In genomic region chr7:156594283-156595080, GRCh38 we compare ENCODE assay signal across 28 cellular contexts. TPM values are rescaled to one million over a fixed set of nuclear protein-coding genes. Genes with fewer than 3 reads are reported as not detected.
A peak's percentile ranks its signal among the peaks of the same experiment; 100 is the strongest.
DNase-seq lines count a peak whose midpoint lies in the region; ATAC-seq, FAIRE-seq and TF ChIP-seq lines count a peak whose summit lies in the region.
"Had no signal": no experiment of that assay in that cellular context is flagged by ENCODE, and none has a peak within 500 bp of the region (broad histone marks: within the 10 kb centered on the region; RNA-seq: fewer than 3 reads in every experiment).

No MANE protein-coding gene starts in this region.

- H3K4me2 ChIP-seq in HepG2 (ENCODE audit: low read depth, low read length) (no peak overlapping the region), osteoblast (ENCODE audit: insufficient read depth, low read length) (no peak overlapping the region)
- H3K4me2 ChIP-seq: A549; BLaER1 treated with 17β-estradiol and CSF1 and Interleukin-3, amounts not matched to agents 10 nM and 100 nM had no signal

- no peak overlapping the region for H3K9ac ChIP-seq in HepG2 (ENCODE audit: insufficient read depth, low read depth, low read length)
- H3K9ac ChIP-seq: BLaER1 treated with 17β-estradiol and CSF1 and Interleukin-3, amounts not matched to agents 10 nM and 100 nM had no signal

- DNase-seq in HepG2 (ENCODE audit: low spot score) (no peak), right lobe of liver (no peak), osteoblast (ENCODE audit: insufficient read length, low spot score, missing footprints) (peak; percentile 42), breast epithelium (ENCODE audit: low spot score in 2 of 2) (no peak), frontal cortex (ENCODE audit: low spot score in 2 of 2) (no peak)
- DNase-seq: AML-193; Caco-2; Calu3; CD4-positive, alpha-beta T cell; CD8-positive, alpha-beta T cell; DMS 273 treated with DMSO at 0.1 percent for 48 hours; DMS153; DMS53; DMS79; DND-41; EL; GDM1 had no signal

- H3K27me3 ChIP-seq in HepG2 (ENCODE audit: control insufficient read depth in 1 of 2, insufficient read depth in 2 of 2, low read length in 2 of 2) (no peaks in the 10 kb centered on the region), right lobe of liver (no peaks in the 10 kb centered on the region), osteoblast (ENCODE audit: insufficient read depth, low read length) (no peaks in the 10 kb centered on the region), breast epithelium (no peaks in the 10 kb centered on the region)
- H3K27me3 ChIP-seq: BLaER1 treated with 17β-estradiol and CSF1 and Interleukin-3, amounts not matched to agents 10 nM and 100 nM had no signal

- FAIRE-seq in HepG2 (lab: Jason Lieb, UNC) (no peak), frontal cortex (lab: Jason Lieb, UNC) (no peak)
- FAIRE-seq: A549, GM12878, GM12892, GM18507, GM19239 had no signal

- TF ChIP-seq CTCF in HEK293 (tag by site-specific recombination; IDR thresholded peaks at IDR 0.05), result no peak
- no peak for TF ChIP-seq CTCF in HepG2 (CRISPR knock-in tag; IDR thresholded peaks at IDR 0.05)
- no peak for TF ChIP-seq CTCF in right lobe of liver (IDR thresholded peaks at IDR 0.05)
- TF ChIP-seq CTCF in osteoblast (IDR thresholded peaks at IDR 0.05; ENCODE audit: extremely low read depth, low read depth, low read length), result no peak
- no peak for TF ChIP-seq CTCF in breast epithelium (IDR thresholded peaks at IDR 0.05)

- H3K79me2 ChIP-seq in HepG2 (ENCODE audit: insufficient read depth, low read length), result no peaks in the 10 kb centered on the region
- H3K79me2 ChIP-seq in osteoblast (ENCODE audit: insufficient read depth, low read length), result no peaks in the 10 kb centered on the region

- H3K4me1 ChIP-seq in HEK293 (ENCODE audit: control insufficient read depth, insufficient read depth, low read length), result no peaks in the 10 kb centered on the region
- peaks cover 28% of the 10 kb centered on the region for H3K4me1 ChIP-seq in HepG2 (ENCODE audit: insufficient read depth, low read length)
- peaks cover 0 to 5% (median 0%) of the 10 kb centered on the region in 4 donors for H3K4me1 ChIP-seq in right lobe of liver
- no peaks in the 10 kb centered on the region for H3K4me1 ChIP-seq in osteoblast (ENCODE audit: insufficient read depth, low read length)
- no peaks in the 10 kb centered on the region for H3K4me1 ChIP-seq in breast epithelium
- H3K4me1 ChIP-seq: A549; BLaER1 treated with 17β-estradiol and CSF1 and Interleukin-3, amounts not matched to agents 10 nM and 100 nM; Caco-2 had no signal

- no peak for TF ChIP-seq EP300 in HepG2 (IDR thresholded peaks at IDR 0.05; ENCODE audit: low read depth in 2 of 2, low read length in 2 of 2)
- TF ChIP-seq EP300 in HepG2 (CRISPR knock-in tag; IDR thresholded peaks at IDR 0.05; ENCODE audit: borderline replicate concordance), result no peak

- TF ChIP-seq POLR2A in HepG2 (IDR thresholded peaks at IDR 0.05; ENCODE audit: insufficient read depth in 1 of 2, low read depth in 2 of 2, low read length in 2 of 2) (no peak), right lobe of liver (IDR thresholded peaks at IDR 0.05) (no peak), breast epithelium (IDR thresholded peaks at IDR 0.05) (no peak)

- POLR2A ChIA-PET in HEK293 (lab: Yijun Ruan, JAX) (no interaction called here), HepG2 (lab: Yijun Ruan, JAX) (interaction anchor here (0.9 to 1.2 kb wide), 4 partner anchors 9 to 24 kb away, joined by 3 read pairs; no protein-coding TSS in a partner anchor)

- BruUV-seq in HepG2 (replicated peaks; lab: Mats Ljungman, UMichigan), result no TSS peak

- ATAC-seq in HepG2 (peak; percentile 53), right lobe of liver (peak; percentile 39 to 77 (median 57)), HG02759 (IDR thresholded peaks at IDR 0.05; ENCODE audit: unreplicated experiment) (no peak)
- ATAC-seq: A549; CD8-positive, alpha-beta T cell; GM12878 had no signal

- H3K9me3 ChIP-seq in HEK293 (ENCODE audit: control insufficient read depth, insufficient read depth, low read depth, low read length) (no peaks in the 10 kb centered on the region), HepG2 (ENCODE audit: low read length) (peaks cover 20% of the 10 kb centered on the region), right lobe of liver (no peaks in the 10 kb centered on the region), osteoblast (ENCODE audit: low read depth, low read length) (no peaks in the 10 kb centered on the region), breast epithelium (peaks cover 0 to 14% of the 10 kb centered on the region in 2 donors)
- H3K9me3 ChIP-seq: A549 had no signal

- CTCF ChIA-PET in HEK293 (lab: Yijun Ruan, JAX), result interaction anchor here (0.7 to 1.2 kb wide), 2 partner anchors 9 to 367 kb away, joined by 3 to 5 read pairs; no protein-coding TSS in a partner anchor
- CTCF ChIA-PET in HepG2 (lab: Yijun Ruan, JAX; ENCODE audit: low intra/inter-chr PET ratio, low total read pairs), result no interaction called here

- intact Hi-C loops in HepG2 (cut with micrococcal nuclease; ENCODE audit: unreplicated experiment), result no loop called here
- intact Hi-C loops in right lobe of liver (cut with DNase I), result no loop called here
- intact Hi-C loops in breast epithelium (cut with DNase I; ENCODE audit: low total_unique reads), result no loop called here

- H3K27ac ChIP-seq in HEK293 (ENCODE audit: extremely low read depth, low read depth, low read length) (no peak overlapping the region), HepG2 (ENCODE audit: extremely low read length, insufficient read depth, low read length) (peak overlapping the region; percentile 21), right lobe of liver (no peak overlapping the region), osteoblast (ENCODE audit: low read depth, low read length) (no peak overlapping the region), breast epithelium (no peak overlapping the region)
- H3K27ac ChIP-seq: 22Rv1; A549; BLaER1 treated with 17β-estradiol and CSF1 and Interleukin-3, amounts not matched to agents 10 nM and 100 nM; C4-2B had no signal

- H3K36me3 ChIP-seq in HEK293 (ENCODE audit: control insufficient read depth in 2 of 2, insufficient read depth in 1 of 2, low read length in 2 of 2), result no peaks in the 10 kb centered on the region
- H3K36me3 ChIP-seq in HepG2 (replicated peaks in 1 of 2; ENCODE audit: control insufficient read depth in 1 of 2, insufficient read depth in 2 of 2, low read length in 2 of 2), result no peaks in the 10 kb centered on the region
- no peaks in the 10 kb centered on the region for H3K36me3 ChIP-seq in right lobe of liver
- H3K36me3 ChIP-seq in osteoblast (ENCODE audit: insufficient read depth, low read length), result no peaks in the 10 kb centered on the region
- H3K36me3 ChIP-seq in breast epithelium, result no peaks in the 10 kb centered on the region
- H3K36me3 ChIP-seq: BLaER1 treated with 17β-estradiol and CSF1 and Interleukin-3, amounts not matched to agents 10 nM and 100 nM had no signal

- no peak for TF ChIP-seq RAD21 in HepG2 (CRISPR knock-in tag; IDR thresholded peaks at IDR 0.05)

- H2AFZ ChIP-seq in HepG2 (ENCODE audit: low read length), result no peak overlapping the region
- no peak overlapping the region for H2AFZ ChIP-seq in osteoblast (ENCODE audit: low read length)

- H4K20me1 ChIP-seq in HepG2 (ENCODE audit: insufficient read depth, low read length), result no peaks in the 10 kb centered on the region
- no peaks in the 10 kb centered on the region for H4K20me1 ChIP-seq in osteoblast (ENCODE audit: insufficient read depth, low read length)
- H4K20me1 ChIP-seq: BLaER1 treated with 17β-estradiol and CSF1 and Interleukin-3, amounts not matched to agents 10 nM and 100 nM had no signal

- in situ Hi-C loops in HepG2 (cut with HindIII; ENCODE audit: extremely low pct_ligation_motif_present, low pct_unique_long_range_greater_than_20kb), result no loop called here

- 85% methylated on average over 6 of the region's 6 CpGs for WGBS in HepG2 (ENCODE audit: low lambda C conversion rate)
- 69% methylated on average over 4 of the region's 6 CpGs for WGBS in right lobe of liver (ENCODE audit: insufficient coverage, low coverage, low lambda C conversion rate, missing lambda C conversion rate)

- H3K4me3 ChIP-seq in HEK293 (ENCODE audit: low read depth, low read length) (no peak overlapping the region), HepG2 (replicated peaks in 1 of 3; ENCODE audit: insufficient read depth in 1 of 3, low read depth in 2 of 3, low read length in 3 of 3) (no peak overlapping the region), right lobe of liver (no peak overlapping the region), osteoblast (ENCODE audit: insufficient read depth, low read length) (no peak overlapping the region), breast epithelium (no peak overlapping the region)
- H3K4me3 ChIP-seq: A549; BLaER1 treated with 17β-estradiol and CSF1 and Interleukin-3, amounts not matched to agents 10 nM and 100 nM; GM12878 had no signal

TF ChIP-seq in HEK293, 187 proteins besides CTCF, POLR2A, EP300 and RAD21 (continues in another document):
- no peak for TF ChIP-seq YY2 (tag by site-specific recombination; IDR thresholded peaks at IDR 0.05)

RNA-seq across cellular contexts. Expression of gene RNF32, which starts 46.1 kb away (rescaled TPM):
- total RNA-seq in HepG2 (2016; rRNA removed; fragmentation: Illumina TruSeq; extraction: Trizol), result not detected in 2 replicates
- not detected in 2 replicates for total RNA-seq in HepG2 (2016; cell fraction: cytosol; rRNA removed; fragmentation: Illumina TruSeq; extraction: Trizol; ENCODE audit: low read depth)
- not detected in 2 replicates for total RNA-seq in HepG2 (2016; cell fraction: insoluble cytoplasmic fraction; rRNA removed; fragmentation: Illumina TruSeq; extraction: Trizol)
- total RNA-seq in HepG2 (2016; cell fraction: membrane; rRNA removed; fragmentation: Illumina TruSeq; extraction: Trizol), result not detected in 2 replicates
- total RNA-seq in HepG2 (2016; cell fraction: nucleus; rRNA removed; fragmentation: Illumina TruSeq; extraction: Trizol), result not detected in 2 replicates
- polyA plus RNA-seq in HepG2 (2011; rRNA removed), result not detected in 2 replicates
- polyA plus RNA-seq in HepG2 (2011; cell fraction: cytosol; rRNA removed), result not detected in 2 replicates
- polyA plus RNA-seq in HepG2 (2011; cell fraction: nucleus; rRNA removed), result not detected in 2 replicates
- 1.0 and 1.6 TPM in 2 replicates for polyA plus RNA-seq in HepG2 (2012)
- polyA plus RNA-seq in HepG2 (2016; cell fraction: cytosol; fragmentation: Illumina TruSeq; extraction: Trizol; ENCODE audit: low read depth), result not detected in 2 replicates
- not detected in 2 replicates for polyA plus RNA-seq in HepG2 (2016; cell fraction: insoluble cytoplasmic fraction; fragmentation: Illumina TruSeq; extraction: Trizol; ENCODE audit: low read depth)
- not detected in 2 replicates for polyA plus RNA-seq in HepG2 (2016; cell fraction: membrane; fragmentation: Illumina TruSeq; extraction: Trizol; ENCODE audit: low read depth)
- polyA plus RNA-seq in HepG2 (2016; cell fraction: nucleus; fragmentation: Illumina TruSeq; extraction: Trizol; ENCODE audit: insufficient read depth, low read depth), result not detected in 2 replicates
- polyA minus RNA-seq in HepG2 (2011; rRNA and poly(A)+ RNA removed; ENCODE audit: low replicate concordance), result not detected in 2 replicates
- polyA minus RNA-seq in HepG2 (2011; cell fraction: cytosol; rRNA and poly(A)+ RNA removed), result not detected in 2 replicates
- not detected in 2 replicates for polyA minus RNA-seq in HepG2 (2011; cell fraction: nucleus; rRNA and poly(A)+ RNA removed)
- under 1 TPM in 5 of 6 experiments, not detected in 1; 0.23 to 0.84 (median 0.66) TPM for total RNA-seq in right lobe of liver
- under 0.01 and 0.29 TPM in 2 replicates for total RNA-seq in osteoblast
- 1 to 10 TPM in 2 of 3 donors, under 1 TPM in 1; 0.98 to 2.9 (median 1.3) TPM for total RNA-seq in breast epithelium
- 1.2 TPM for total RNA-seq in frontal cortex
- total RNA-seq: A172 had no signal

Comparison
In these comparisons a context has a peak if more than half of its experiments do, and no peak if none do; other contexts are left out.
1. Of the 63 proteins assayed by ChIP-seq in both HepG2 and HEK293: peak only in HepG2: ZNF280D; only in HEK293: none; in both: none; in neither: 62.